22 cellular contexts compared by ENCODE assay signal in genomic region chr3:48974076-48974864, GRCh38.
"Had no signal": no experiment of that assay in that cellular context is flagged by ENCODE, and none has a peak within 500 bp of the region (broad histone marks: within the 10 kb centered on the region; RNA-seq: fewer than 3 reads in every experiment).

No MANE protein-coding gene starts in this region.

- FAIRE-seq: astrocyte, kidney had no signal

- ATAC-seq: activated T-cell treated with anti-CD3 and anti-CD28 coated beads, Interleukin-2, amount 50 U/mL, for 72 hours; esophagus mucosa; gastrocnemius medialis; left lung; SK-N-SH treated with all-trans-retinoic acid at 6 μM for 48 hours; stimulated activated effector memory CD8-positive, alpha-beta T cell treated with anti-CD3 and anti-CD28 coated beads, Interleukin-12 subunit alpha, Interleukin-12 subunit beta, amount 100 ng/mL, for 72 hours; T-cell; upper lobe of right lung had no signal

- DNase-seq: activated CD4-positive, alpha-beta T cell treated with anti-CD3 and anti-CD28 coated beads, Interleukin-2, amount 50 U/mL, for 4 hours; activated CD4-positive, CD25-positive, alpha-beta regulatory T cell treated with anti-CD3 and anti-CD28 coated beads, Interleukin-2, amount 50 U/mL, for 72 hours; activated naive CD4-positive, alpha-beta T cell; activated T-cell treated with anti-CD3 and anti-CD28 coated beads, Interleukin-2, amount 50 U/mL, for 72 hours; gastrocnemius medialis; kidney; left lung; midbrain; nucleus accumbens; sigmoid colon; stimulated activated CD4-positive, alpha-beta T cell treated with anti-CD3 and anti-CD28 coated beads, Interleukin-4, amount 100 ng/mL, for 24 hours; T-cell; T-helper 9 cell; upper lobe of right lung had no signal

- H3K27ac ChIP-seq: breast epithelium, coronary artery, gastrocnemius medialis, left lung, sigmoid colon, thoracic aorta, upper lobe of right lung had no signal

- H3K27me3 Mint-ChIP-seq: T-cell had no signal

- H3K9me3 Mint-ChIP-seq: activated T-cell treated with anti-CD3 and anti-CD28 coated beads, Interleukin-2, amount 50 U/mL, for 72 hours; nephron; stimulated activated effector memory CD8-positive, alpha-beta T cell treated with anti-CD3 and anti-CD28 coated beads, Interleukin-12 subunit alpha, Interleukin-12 subunit beta, amount 100 ng/mL, for 72 hours; T-cell had no signal

- H3K4me3 Mint-ChIP-seq: activated T-cell treated with anti-CD3 and anti-CD28 coated beads, Interleukin-2, amount 50 U/mL, for 72 hours; nephron; stimulated activated effector memory CD8-positive, alpha-beta T cell treated with anti-CD3 and anti-CD28 coated beads, Interleukin-12 subunit alpha, Interleukin-12 subunit beta, amount 100 ng/mL, for 72 hours; T-cell had no signal

- H3K27ac Mint-ChIP-seq: activated T-cell treated with anti-CD3 and anti-CD28 coated beads, Interleukin-2, amount 50 U/mL, for 72 hours; nephron; stimulated activated effector memory CD8-positive, alpha-beta T cell treated with anti-CD3 and anti-CD28 coated beads, Interleukin-12 subunit alpha, Interleukin-12 subunit beta, amount 100 ng/mL, for 72 hours; T-cell had no signal

- H3K4me1 Mint-ChIP-seq: stimulated activated effector memory CD8-positive, alpha-beta T cell treated with anti-CD3 and anti-CD28 coated beads, Interleukin-12 subunit alpha, Interleukin-12 subunit beta, amount 100 ng/mL, for 72 hours; T-cell had no signal
